In the genomic region with DNA sequence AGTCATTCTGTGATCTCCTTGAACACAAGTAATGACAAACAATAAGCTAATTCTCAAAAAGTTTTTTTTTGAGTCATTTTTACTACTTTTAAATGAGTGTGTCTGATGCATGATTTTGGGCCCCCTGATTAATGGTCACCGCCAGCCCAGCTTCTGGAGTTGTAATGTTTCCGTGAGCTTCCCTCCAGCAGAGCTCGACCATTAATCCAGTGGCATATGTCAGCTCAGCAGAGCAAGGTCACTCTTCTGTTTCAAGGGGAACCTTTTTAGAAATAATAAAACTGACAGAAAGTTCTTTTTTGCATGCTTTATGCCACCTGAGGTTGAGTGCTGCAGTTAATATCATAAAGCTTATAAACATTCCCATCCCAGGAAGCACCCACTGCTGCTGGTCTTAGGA, we compare ENCODE assay signal across 1 cellular context.
TF ChIP-seq lines count a peak whose summit lies in the region.

No MANE protein-coding gene starts in this region.

TF ChIP-seq in GM23338, 12 proteins besides CTCF, POLR2A, EP300 and RAD21 (continued from another document):
- TF ChIP-seq, protein P1, sequence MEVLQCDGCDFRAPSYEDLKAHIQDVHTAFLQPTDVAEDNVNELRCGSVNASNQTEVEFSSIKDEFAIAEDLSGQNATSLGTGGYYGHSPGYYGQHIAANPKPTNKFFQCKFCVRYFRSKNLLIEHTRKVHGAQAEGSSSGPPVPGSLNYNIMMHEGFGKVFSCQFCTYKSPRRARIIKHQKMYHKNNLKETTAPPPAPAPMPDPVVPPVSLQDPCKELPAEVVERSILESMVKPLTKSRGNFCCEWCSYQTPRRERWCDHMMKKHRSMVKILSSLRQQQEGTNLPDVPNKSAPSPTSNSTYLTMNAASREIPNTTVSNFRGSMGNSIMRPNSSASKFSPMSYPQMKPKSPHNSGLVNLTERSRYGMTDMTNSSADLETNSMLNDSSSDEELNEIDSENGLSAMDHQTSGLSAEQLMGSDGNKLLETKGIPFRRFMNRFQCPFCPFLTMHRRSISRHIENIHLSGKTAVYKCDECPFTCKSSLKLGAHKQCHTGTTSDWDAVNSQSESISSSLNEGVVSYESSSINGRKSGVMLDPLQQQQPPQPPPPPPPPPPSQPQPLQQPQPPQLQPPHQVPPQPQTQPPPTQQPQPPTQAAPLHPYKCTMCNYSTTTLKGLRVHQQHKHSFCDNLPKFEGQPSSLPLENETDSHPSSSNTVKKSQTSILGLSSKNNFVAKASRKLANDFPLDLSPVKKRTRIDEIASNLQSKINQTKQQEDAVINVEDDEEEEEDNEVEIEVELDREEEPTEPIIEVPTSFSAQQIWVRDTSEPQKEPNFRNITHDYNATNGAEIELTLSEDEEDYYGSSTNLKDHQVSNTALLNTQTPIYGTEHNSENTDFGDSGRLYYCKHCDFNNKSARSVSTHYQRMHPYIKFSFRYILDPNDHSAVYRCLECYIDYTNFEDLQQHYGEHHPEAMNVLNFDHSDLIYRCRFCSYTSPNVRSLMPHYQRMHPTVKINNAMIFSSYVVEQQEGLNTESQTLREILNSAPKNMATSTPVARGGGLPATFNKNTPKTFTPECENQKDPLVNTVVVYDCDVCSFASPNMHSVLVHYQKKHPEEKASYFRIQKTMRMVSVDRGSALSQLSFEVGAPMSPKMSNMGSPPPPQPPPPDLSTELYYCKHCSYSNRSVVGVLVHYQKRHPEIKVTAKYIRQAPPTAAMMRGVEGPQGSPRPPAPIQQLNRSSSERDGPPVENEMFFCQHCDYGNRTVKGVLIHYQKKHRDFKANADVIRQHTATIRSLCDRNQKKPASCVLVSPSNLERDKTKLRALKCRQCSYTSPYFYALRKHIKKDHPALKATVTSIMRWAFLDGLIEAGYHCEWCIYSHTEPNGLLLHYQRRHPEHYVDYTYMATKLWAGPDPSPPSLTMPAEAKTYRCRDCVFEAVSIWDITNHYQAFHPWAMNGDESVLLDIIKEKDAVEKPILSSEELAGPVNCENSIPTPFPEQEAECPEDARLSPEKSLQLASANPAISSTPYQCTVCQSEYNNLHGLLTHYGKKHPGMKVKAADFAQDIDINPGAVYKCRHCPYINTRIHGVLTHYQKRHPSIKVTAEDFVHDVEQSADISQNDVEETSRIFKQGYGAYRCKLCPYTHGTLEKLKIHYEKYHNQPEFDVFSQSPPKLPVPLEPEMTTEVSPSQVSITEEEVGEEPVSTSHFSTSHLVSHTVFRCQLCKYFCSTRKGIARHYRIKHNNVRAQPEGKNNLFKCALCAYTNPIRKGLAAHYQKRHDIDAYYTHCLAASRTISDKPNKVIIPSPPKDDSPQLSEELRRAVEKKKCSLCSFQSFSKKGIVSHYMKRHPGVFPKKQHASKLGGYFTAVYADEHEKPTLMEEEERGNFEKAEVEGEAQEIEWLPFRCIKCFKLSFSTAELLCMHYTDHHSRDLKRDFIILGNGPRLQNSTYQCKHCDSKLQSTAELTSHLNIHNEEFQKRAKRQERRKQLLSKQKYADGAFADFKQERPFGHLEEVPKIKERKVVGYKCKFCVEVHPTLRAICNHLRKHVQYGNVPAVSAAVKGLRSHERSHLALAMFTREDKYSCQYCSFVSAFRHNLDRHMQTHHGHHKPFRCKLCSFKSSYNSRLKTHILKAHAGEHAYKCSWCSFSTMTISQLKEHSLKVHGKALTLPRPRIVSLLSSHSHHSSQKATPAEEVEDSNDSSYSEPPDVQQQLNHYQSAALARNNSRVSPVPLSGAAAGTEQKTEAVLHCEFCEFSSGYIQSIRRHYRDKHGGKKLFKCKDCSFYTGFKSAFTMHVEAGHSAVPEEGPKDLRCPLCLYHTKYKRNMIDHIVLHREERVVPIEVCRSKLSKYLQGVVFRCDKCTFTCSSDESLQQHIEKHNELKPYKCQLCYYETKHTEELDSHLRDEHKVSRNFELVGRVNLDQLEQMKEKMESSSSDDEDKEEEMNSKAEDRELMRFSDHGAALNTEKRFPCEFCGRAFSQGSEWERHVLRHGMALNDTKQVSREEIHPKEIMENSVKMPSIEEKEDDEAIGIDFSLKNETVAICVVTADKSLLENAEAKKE (CRISPR knock-in tag; IDR thresholded peaks at IDR 0.05), result no peak
- no peak for TF ChIP-seq POLR2AphosphoS5 (IDR thresholded peaks at IDR 0.05; ENCODE audit: low read depth)
- TF ChIP-seq NANOG (IDR thresholded peaks at IDR 0.05; ENCODE audit: borderline replicate concordance), result no peak
- TF ChIP-seq, protein P2, sequence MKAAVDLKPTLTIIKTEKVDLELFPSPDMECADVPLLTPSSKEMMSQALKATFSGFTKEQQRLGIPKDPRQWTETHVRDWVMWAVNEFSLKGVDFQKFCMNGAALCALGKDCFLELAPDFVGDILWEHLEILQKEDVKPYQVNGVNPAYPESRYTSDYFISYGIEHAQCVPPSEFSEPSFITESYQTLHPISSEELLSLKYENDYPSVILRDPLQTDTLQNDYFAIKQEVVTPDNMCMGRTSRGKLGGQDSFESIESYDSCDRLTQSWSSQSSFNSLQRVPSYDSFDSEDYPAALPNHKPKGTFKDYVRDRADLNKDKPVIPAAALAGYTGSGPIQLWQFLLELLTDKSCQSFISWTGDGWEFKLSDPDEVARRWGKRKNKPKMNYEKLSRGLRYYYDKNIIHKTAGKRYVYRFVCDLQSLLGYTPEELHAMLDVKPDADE (IDR thresholded peaks at IDR 0.05), result no peak
- no peak for TF ChIP-seq STAT1 (IDR thresholded peaks at IDR 0.05; ENCODE audit: unreplicated experiment)
- TF ChIP-seq JUNB (IDR thresholded peaks at IDR 0.05; ENCODE audit: unreplicated experiment), result no peak
